Comparison of ENCODE assay signal across 20 cellular contexts in genomic region chr5:159123700-159124099, GRCh38. TPM values are rescaled to one million over a fixed set of nuclear protein-coding genes. Genes with fewer than 3 reads are reported as not detected.
DNase-seq lines count a peak whose midpoint lies in the region; ATAC-seq, FAIRE-seq and TF ChIP-seq lines count a peak whose summit lies in the region.
"Had no signal": no experiment of that assay in that cellular context is flagged by ENCODE, and none has a peak within 500 bp of the region (broad histone marks: within the 10 kb centered on the region; RNA-seq: fewer than 3 reads in every experiment).

No MANE protein-coding gene starts in this region.

- no peak overlapping the region for H3K4me3 Mint-ChIP-seq in activated T-cell treated with anti-CD3 and anti-CD28 coated beads, Interleukin-2, amount 50 U/mL, for 24 hours
- H3K4me3 Mint-ChIP-seq: CD14-positive monocyte had no signal

- ATAC-seq in HG02610 (IDR thresholded peaks at IDR 0.05; ENCODE audit: unreplicated experiment): peak; percentile 57
- ATAC-seq in psoas muscle: no peak
- ATAC-seq: K562 had no signal

- peaks cover 26% of the 10 kb centered on the region for H3K4me1 Mint-ChIP-seq in activated T-cell treated with anti-CD3 and anti-CD28 coated beads, Interleukin-2, amount 50 U/mL, for 24 hours (ENCODE audit: low read depth)

- H3K36me3 Mint-ChIP-seq in activated T-cell treated with anti-CD3 and anti-CD28 coated beads, Interleukin-2, amount 50 U/mL, for 24 hours (ENCODE audit: low read depth): no peaks in the 10 kb centered on the region
- H3K36me3 Mint-ChIP-seq: CD14-positive monocyte had no signal

- no peak overlapping the region for H3K27ac ChIP-seq in psoas muscle
- H3K27ac ChIP-seq: PC-9, SJSA1 had no signal

- no peak for TF ChIP-seq CTCF in psoas muscle (IDR thresholded peaks at IDR 0.05)

- H3K4me1 ChIP-seq in psoas muscle: no peaks in the 10 kb centered on the region

- H3K27ac Mint-ChIP-seq in activated T-cell treated with anti-CD3 and anti-CD28 coated beads, Interleukin-2, amount 50 U/mL, for 24 hours: peak overlapping the region; percentile 23
- H3K27ac Mint-ChIP-seq: CD14-positive monocyte had no signal

- H3K27me3 ChIP-seq in psoas muscle (ENCODE audit: insufficient read depth in 3 of 3, low read length in 2 of 3): peaks cover 0 to 3% (median 0%) of the 10 kb centered on the region in 3 donors
- H3K27me3 ChIP-seq: SJSA1 had no signal

- intact Hi-C loops in psoas muscle (cut with DNase I): no loop called here

- peaks cover 3% of the 10 kb centered on the region for H3K9me3 Mint-ChIP-seq in activated T-cell treated with anti-CD3 and anti-CD28 coated beads, Interleukin-2, amount 50 U/mL, for 24 hours

- no peak overlapping the region for H3K4me3 ChIP-seq in psoas muscle
- H3K4me3 ChIP-seq: K562, PC-9, SJSA1 had no signal

- FAIRE-seq in GM18507 (lab: Jason Lieb, UNC): peak; percentile 21
- FAIRE-seq: K562 had no signal

- no peaks in the 10 kb centered on the region for H3K36me3 ChIP-seq in psoas muscle (ENCODE audit: insufficient read depth in 1 of 2, low read depth in 1 of 2)
- H3K36me3 ChIP-seq: SJSA1 had no signal

- DNase-seq in activated T-cell treated with anti-CD3 and anti-CD28 coated beads, Interleukin-2, amount 50 U/mL, for 24 hours: no peak
- DNase-seq in activated T-cell treated with anti-CD3 and anti-CD28 coated beads, Interleukin-2, amount 50 U/mL, for 1 hour: no peak
- DNase-seq in GM18507 (ENCODE audit: extremely low spot score, insufficient read length, low read depth) (no peak), fibroblast of peridontal ligament (ENCODE audit: extremely low read depth) (peak; percentile 39), HuH-7.5 (ENCODE audit: low spot score) (no peak), psoas muscle (no peak)
- DNase-seq: ACHN, AML-193, DMS 273 treated with DMSO at 0.1 percent for 48 hours, GDM1, H7, MV-4-11, NCI-H1417 treated with DMSO at 0.1 percent for 48 hours, NCI-H2029, NCI-H748 treated with DMSO at 0.1 percent for 48 hours, PC-9 had no signal

- no peaks in the 10 kb centered on the region for H3K9me3 ChIP-seq in psoas muscle
- H3K9me3 ChIP-seq: SJSA1 had no signal

- no peaks in the 10 kb centered on the region for H3K27me3 Mint-ChIP-seq in activated T-cell treated with anti-CD3 and anti-CD28 coated beads, Interleukin-2, amount 50 U/mL, for 24 hours

- WGBS in psoas muscle, 3 donors: 70 to 73% (median 73%) methylated on average over 3 of the region's 3 CpGs

RNA-seq across cellular contexts. Expression of gene EBF1, which starts 24.0 kb away (rescaled TPM):
- 10 to 100 TPM in 1 of 4 donors, 1 to 10 TPM in 3; 4.5 to 13.2 (median 6.0) TPM for total RNA-seq in psoas muscle
- 1 to 10 TPM; 1.8 to 2.5 (median 2.4) TPM for polyA plus RNA-seq in psoas muscle
- total RNA-seq: PC-9 had no signal
- polyA plus RNA-seq: CD14-positive monocyte had no signal
